In genomic region chr19:39792999-39793546, GRCh38 we compare ENCODE assay signal across 8 cellular contexts. TPM values are rescaled to one million over a fixed set of nuclear protein-coding genes. Genes with fewer than 3 reads are reported as not detected.
DNase-seq lines count a peak whose midpoint lies in the region; ATAC-seq and TF ChIP-seq lines count a peak whose summit lies in the region.

No MANE protein-coding gene starts in this region.

- H3K4me1 ChIP-seq in RWPE2 (ENCODE audit: insufficient read depth, poor library complexity, severe bottlenecking) = no peaks in the 10 kb centered on the region

- peaks cover 15% of the 10 kb centered on the region for H3K27me3 ChIP-seq in RWPE2 (ENCODE audit: insufficient read depth, poor library complexity, severe bottlenecking)

- peaks cover 5% of the 10 kb centered on the region for H3K4me1 Mint-ChIP-seq in neural crest cell

- no peaks in the 10 kb centered on the region for H3K36me3 ChIP-seq in RWPE2 (ENCODE audit: low read depth)

- H3K9me3 ChIP-seq in RWPE2 (ENCODE audit: severe bottlenecking) = no peaks in the 10 kb centered on the region

- H3K36me3 Mint-ChIP-seq in neural crest cell (ENCODE audit: low read depth) = peaks cover 2% of the 10 kb centered on the region

- H3K4me3 ChIP-seq in RWPE2 (ENCODE audit: severe bottlenecking) = peak overlapping the region; percentile 23
- H3K4me3 ChIP-seq in foreskin fibroblast (ENCODE audit: low read depth in 1 of 2, low read length in 2 of 2) = peak overlapping the region; percentile 34 to 74

- H3K9me3 Mint-ChIP-seq in neural crest cell = peaks cover 8% of the 10 kb centered on the region

- H3K27me3 Mint-ChIP-seq in neural crest cell (ENCODE audit: low read depth) = peaks cover 34% of the 10 kb centered on the region

- H3K4me3 Mint-ChIP-seq in neural crest cell = peak overlapping the region; percentile 81

- ATAC-seq in GM19455 (IDR thresholded peaks at IDR 0.05; ENCODE audit: unreplicated experiment) (peak; percentile 76), RWPE2 (ENCODE audit: low read depth) (peak; percentile 93)

- DNase-seq in AG20443 (ENCODE audit: low spot score) = peak; percentile 91
- no peak for DNase-seq in RWPE2 (ENCODE audit: low spot score)
- DNase-seq in activated effector memory CD4-positive, alpha-beta T cell treated with anti-CD3 and anti-CD28 coated beads, Interleukin-2, amount 50 U/mL, for 16 hours = peak; percentile 90
- peak; percentile 58 to 89 for DNase-seq in foreskin fibroblast
- DNase-seq in neural crest cell (ENCODE audit: low read depth, low spot score) = peak; percentile 83
- DNase-seq in stimulated activated naive CD4-positive, alpha-beta T cell treated with Interleukin-2 at 50 U/mL for 16 hours (lab: John Stamatoyannopoulos, UW) = peak; percentile 62

- no peak overlapping the region for H3K27ac ChIP-seq in RWPE2 (ENCODE audit: poor library complexity, severe bottlenecking)

- peak; percentile 92 for TF ChIP-seq CTCF in LNCAP (IDR thresholded peaks at IDR 0.05)
- peak; percentile 92 for TF ChIP-seq CTCF in RWPE2 (IDR thresholded peaks at IDR 0.05; ENCODE audit: poor library complexity, severe bottlenecking)
- TF ChIP-seq CTCF in foreskin fibroblast (IDR thresholded peaks at IDR 0.05; ENCODE audit: low read depth, low read length) = peak; percentile 96
- peak; percentile 94 for TF ChIP-seq CTCF in neural crest cell (conservative IDR thresholded peaks at IDR 0.05)

- no peak overlapping the region for H3K27ac Mint-ChIP-seq in neural crest cell (ENCODE audit: unreplicated experiment)

RNA-seq across cellular contexts. Expression of gene LEUTX, which starts 14.4 kb away (rescaled TPM):
- not detected in 2 replicates for total RNA-seq in neural crest cell

RNA-seq across cellular contexts. Expression of gene DYRK1B, which starts 40.9 kb away (rescaled TPM):
- total RNA-seq in neural crest cell = 40.5 and 44.9 TPM in 2 replicates

RNA-seq across cellular contexts. Expression of gene FBL, which starts 53.1 kb away (rescaled TPM):
- 473 and 489 TPM in 2 replicates for total RNA-seq in neural crest cell

RNA-seq across cellular contexts. Expression of gene CLC, which starts 55.2 kb away (rescaled TPM):
- not detected in 2 replicates for total RNA-seq in neural crest cell
